In the genomic region with DNA sequence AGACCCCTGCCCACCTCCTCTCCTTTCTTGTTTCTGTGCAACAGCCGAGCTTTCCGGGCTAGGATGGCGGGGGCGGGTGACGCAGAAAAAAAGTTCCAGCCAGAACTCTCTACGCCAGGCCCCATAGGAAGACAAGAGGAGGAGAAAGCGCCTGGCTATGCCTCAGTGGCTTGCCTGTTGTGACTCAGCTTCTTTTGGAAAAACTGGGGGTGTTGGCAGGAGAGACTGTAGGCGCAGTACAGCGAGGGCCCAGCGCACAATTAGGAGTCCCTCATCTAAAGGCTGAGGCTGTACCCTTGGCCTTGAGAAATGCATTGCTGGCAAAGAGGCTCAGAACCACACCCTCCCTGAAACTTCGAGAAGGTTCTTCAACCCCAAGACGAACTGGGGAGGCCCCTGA, we compare ENCODE assay signal across 17 cellular contexts. TPM values are rescaled to one million over a fixed set of nuclear protein-coding genes. Genes with fewer than 3 reads are reported as not detected.
DNase-seq lines count a peak whose midpoint lies in the region; ATAC-seq and TF ChIP-seq lines count a peak whose summit lies in the region.
"Had no signal": no experiment of that assay in that cellular context is flagged by ENCODE, and none has a peak within 500 bp of the region (broad histone marks: within the 10 kb centered on the region; RNA-seq: fewer than 3 reads in every experiment).

No MANE protein-coding gene starts in this region.

- no peak for TF ChIP-seq CTCF in colonic mucosa (IDR thresholded peaks at IDR 0.05)

- ATAC-seq in GM18505 (IDR thresholded peaks at IDR 0.05; ENCODE audit: unreplicated experiment) (no peak), GM18861 (IDR thresholded peaks at IDR 0.05; ENCODE audit: unreplicated experiment) (no peak)
- ATAC-seq: GM12878, HCT116 had no signal

- DNase-seq in Caki2 (ENCODE audit: low read depth) (peak; percentile 62), RKO (ENCODE audit: low spot score) (peak; percentile 32), dedifferentiated amniotic fluid mesenchymal stem cell (ENCODE audit: extremely low spot score) (peak; percentile 6), occipital lobe (lab: John Stamatoyannopoulos, UW) (peak; percentile 6), colonic mucosa (no peak)
- DNase-seq: 8988T; Calu3; CD4-positive, CD25-positive, alpha-beta regulatory T cell; DMS 273 treated with DMSO at 0.1 percent for 48 hours; IMR-90 had no signal

- H3K9me3 ChIP-seq in colonic mucosa, result no peaks in the 10 kb centered on the region

- H3K9ac ChIP-seq in colonic mucosa (ENCODE audit: low read depth in 2 of 2, low read length in 2 of 2), result no peak overlapping the region
- H3K9ac ChIP-seq: BLaER1 treated with 17β-estradiol and CSF1 and Interleukin-3, amounts not matched to agents 10 nM and 100 nM had no signal

- no peaks in the 10 kb centered on the region for H3K36me3 ChIP-seq in colonic mucosa
- H3K36me3 ChIP-seq: BLaER1 treated with 17β-estradiol and CSF1 and Interleukin-3, amounts not matched to agents 10 nM and 100 nM had no signal

- H3K4me1 ChIP-seq in colonic mucosa, result no peaks in the 10 kb centered on the region

- intact Hi-C loops in colonic mucosa (cut with DNase I), result no loop called here

- no peaks in the 10 kb centered on the region for H3K27me3 ChIP-seq in colonic mucosa
- H3K27me3 ChIP-seq: BLaER1 treated with 17β-estradiol and CSF1 and Interleukin-3, amounts not matched to agents 10 nM and 100 nM had no signal

- in situ Hi-C loops in Caki2 (cut with HindIII; ENCODE audit: low pct_unique_long_range_greater_than_20kb, low sequenced_read_pairs), result no loop called here

- no peak overlapping the region for H3K27ac ChIP-seq in colonic mucosa
- H3K27ac ChIP-seq: BLaER1 treated with 17β-estradiol and CSF1 and Interleukin-3, amounts not matched to agents 10 nM and 100 nM had no signal

- TF ChIP-seq POLR2A in GM18505 (IDR thresholded peaks at IDR 0.05; ENCODE audit: borderline replicate concordance, extremely low read depth, insufficient read depth, insufficient read length), result no peak

- H3K4me3 ChIP-seq in colonic mucosa, result no peak overlapping the region
- H3K4me3 ChIP-seq: BLaER1 treated with 17β-estradiol and CSF1 and Interleukin-3, amounts not matched to agents 10 nM and 100 nM; GM12878 had no signal

RNA-seq across cellular contexts. Expression of a gene that starts 28.0 kb away (rescaled TPM):
- 1.1 and 2.3 TPM in 2 replicates for total RNA-seq in Caki2 (2014; rRNA removed; shearing (Covaris generic); ENCODE audit: low replicate concordance)
- not detected for total RNA-seq in occipital lobe
- total RNA-seq in colonic mucosa, result under 1 TPM; 0.19 to 0.62 TPM
- total RNA-seq: CD4-positive, CD25-positive, alpha-beta regulatory T cell; G401; GM12878; IMR-90 had no signal

RNA-seq across cellular contexts. Expression of a gene that starts 36.7 kb away (rescaled TPM):
- 0.09 and 0.24 TPM in 2 replicates for total RNA-seq in Caki2 (2014; rRNA removed; shearing (Covaris generic); ENCODE audit: low replicate concordance)
- total RNA-seq in occipital lobe, result not detected
- total RNA-seq in colonic mucosa, result not detected
- total RNA-seq: CD4-positive, CD25-positive, alpha-beta regulatory T cell; G401; HT-29 had no signal
